1 cellular context compared by ENCODE assay signal in the genomic region with DNA sequence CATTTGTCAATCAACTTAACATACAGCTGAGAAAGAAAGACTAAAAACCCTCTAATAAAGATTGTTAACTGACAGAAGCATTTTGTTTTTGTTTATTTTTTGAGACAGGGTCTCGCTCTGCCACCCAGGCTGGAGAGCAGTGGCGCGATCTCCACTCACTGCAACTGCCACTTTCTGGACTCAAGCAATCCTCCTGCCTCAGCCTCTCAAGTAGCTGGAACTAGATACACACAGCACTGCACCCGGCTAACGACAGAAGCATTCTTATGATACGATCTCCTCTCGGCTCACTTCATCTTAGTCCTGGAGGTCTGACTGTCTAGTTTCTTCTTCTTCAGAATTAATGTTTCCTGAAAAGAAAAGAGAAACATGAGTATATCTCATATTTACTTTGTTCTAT.
TF ChIP-seq lines count a peak whose summit lies in the region.

No MANE protein-coding gene starts in this region.

TF ChIP-seq in HepG2, 621 proteins besides CTCF, POLR2A, EP300 and RAD21 (continued from another document):
- no peak for TF ChIP-seq HES4 (CRISPR knock-in tag; IDR thresholded peaks at IDR 0.05; ENCODE audit: borderline replicate concordance)
- TF ChIP-seq XRCC5 (optimal IDR thresholded peaks at IDR 0.05; ENCODE audit: low read length) = no peak
- no peak for TF ChIP-seq TAF1 (CRISPR knock-in tag; IDR thresholded peaks at IDR 0.05)
- TF ChIP-seq, protein P1, sequence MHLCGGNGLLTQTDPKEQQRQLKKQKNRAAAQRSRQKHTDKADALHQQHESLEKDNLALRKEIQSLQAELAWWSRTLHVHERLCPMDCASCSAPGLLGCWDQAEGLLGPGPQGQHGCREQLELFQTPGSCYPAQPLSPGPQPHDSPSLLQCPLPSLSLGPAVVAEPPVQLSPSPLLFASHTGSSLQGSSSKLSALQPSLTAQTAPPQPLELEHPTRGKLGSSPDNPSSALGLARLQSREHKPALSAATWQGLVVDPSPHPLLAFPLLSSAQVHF (CRISPR knock-in tag; IDR thresholded peaks at IDR 0.05) = no peak
- TF ChIP-seq MATR3 (CRISPR knock-in tag; IDR thresholded peaks at IDR 0.05) = no peak
- TF ChIP-seq DNMT1 (CRISPR knock-in tag; IDR thresholded peaks at IDR 0.05) = no peak
